In genomic region chr19:49415810-49416200, GRCh38 we compare ENCODE assay signal across 16 cellular contexts. TPM values are rescaled to one million over a fixed set of nuclear protein-coding genes. Genes with fewer than 3 reads are reported as not detected.
"Had no signal": no experiment of that assay in that cellular context is flagged by ENCODE, and none has a peak within 500 bp of the region (broad histone marks: within the 10 kb centered on the region; RNA-seq: fewer than 3 reads in every experiment).

No MANE protein-coding gene starts in this region.

- H3K4me1 ChIP-seq: colonic mucosa, right lobe of liver had no signal

- H3K27ac ChIP-seq: colonic mucosa, dorsolateral prefrontal cortex, esophagus muscularis mucosa, gastrocnemius medialis, left ventricle myocardium inferior, right lobe of liver, skin epidermis, transverse colon, uterus had no signal

- DNase-seq: activated gamma-delta T cell treated with Interleukin-2 at 50 U/mL for 16 hours; activated T-cell treated with anti-CD3 and anti-CD28 coated beads, Interleukin-2, amount 50 U/mL, for 1 hour; colonic mucosa; dorsolateral prefrontal cortex; gastrocnemius medialis; head of caudate nucleus; hypothalamus; left ventricle myocardium inferior; naive thymus-derived CD8-positive, alpha-beta T cell; right lobe of liver; stimulated activated CD4-positive, alpha-beta T cell treated with anti-CD3 and anti-CD28 coated beads, Interleukin-2, amount 100 ng/mL, for 24 hours; T-helper 9 cell; transverse colon; uterus had no signal

- H3K36me3 ChIP-seq: colonic mucosa, esophagus muscularis mucosa, gastrocnemius medialis, left ventricle myocardium inferior, right lobe of liver, transverse colon, uterus had no signal

- H3K4me3 ChIP-seq: colonic mucosa, dorsolateral prefrontal cortex, esophagus muscularis mucosa, gastrocnemius medialis, left ventricle myocardium inferior, right lobe of liver, skin epidermis, transverse colon, uterus had no signal

- H3K9me3 ChIP-seq: colonic mucosa, esophagus muscularis mucosa, gastrocnemius medialis, left ventricle myocardium inferior, right lobe of liver, transverse colon, uterus had no signal

RNA-seq across cellular contexts. Expression of gene PTH2, which starts 7.4 kb away (rescaled TPM):
- polyA plus RNA-seq: naive thymus-derived CD8-positive, alpha-beta T cell had no signal

RNA-seq across cellular contexts. Expression of gene GFY, which starts 9.4 kb away (rescaled TPM):
- polyA plus RNA-seq: naive thymus-derived CD8-positive, alpha-beta T cell had no signal

RNA-seq across cellular contexts. Expression of gene SLC17A7, which starts 25.5 kb away (rescaled TPM):
- polyA plus RNA-seq: naive thymus-derived CD8-positive, alpha-beta T cell had no signal
